In genomic region chr20:17610566-17611289, GRCh38 we compare ENCODE assay signal across 9 cellular contexts. TPM values are rescaled to one million over a fixed set of nuclear protein-coding genes. Genes with fewer than 3 reads are reported as not detected.
DNase-seq lines count a peak whose midpoint lies in the region; ATAC-seq, FAIRE-seq and TF ChIP-seq lines count a peak whose summit lies in the region.
"Had no signal": no experiment of that assay in that cellular context is flagged by ENCODE, and none has a peak within 500 bp of the region (broad histone marks: within the 10 kb centered on the region; RNA-seq: fewer than 3 reads in every experiment).

No MANE protein-coding gene starts in this region.

- POLR2A ChIA-PET in HepG2 (lab: Yijun Ruan, JAX) = interaction anchor here (1.2 kb wide), 2 partner anchors 41 to 72 kb away, joined by 3 read pairs; partner anchors contain the start of genes DSTN and RRBP1

- no peak for FAIRE-seq in HepG2 (lab: Jason Lieb, UNC)

- TF ChIP-seq EP300 in HepG2 (IDR thresholded peaks at IDR 0.05; ENCODE audit: low read depth in 2 of 2, low read length in 2 of 2) (no peak), HepG2 (CRISPR knock-in tag; IDR thresholded peaks at IDR 0.05; ENCODE audit: borderline replicate concordance) (no peak), stomach (IDR thresholded peaks at IDR 0.05) (no peak)

- H3K4me1 ChIP-seq in HepG2 (ENCODE audit: insufficient read depth, low read length) (peaks cover 28% of the 10 kb centered on the region), stomach (peaks cover 58 to 99% (median 80%) of the 10 kb centered on the region in 4 donors)

- H3K4me3 Mint-ChIP-seq in activated naive CD4-positive, alpha-beta T cell treated with anti-CD3 and anti-CD28 coated beads, Interleukin-2, amount 10 ng/mL, durations not matched to agents 7 days and 5 days = peak overlapping the region; percentile 63

- no peak for TF ChIP-seq RAD21 in HepG2 (CRISPR knock-in tag; IDR thresholded peaks at IDR 0.05)

- peaks cover 12% of the 10 kb centered on the region; the same call in 1 of the 2 replicates for H4K20me1 ChIP-seq in HepG2 (ENCODE audit: insufficient read depth, low read length)

- no peaks in the 10 kb centered on the region for H3K27me3 Mint-ChIP-seq in activated naive CD4-positive, alpha-beta T cell treated with anti-CD3 and anti-CD28 coated beads, Interleukin-2, amount 10 ng/mL, durations not matched to agents 7 days and 5 days

- peak; percentile 7 for ATAC-seq in SK-N-SH treated with all-trans-retinoic acid at 6 μM for 48 hours
- peak; percentile 2 for ATAC-seq in HepG2
- ATAC-seq in GM18870 (IDR thresholded peaks at IDR 0.05; ENCODE audit: unreplicated experiment) = no peak
- no peak for ATAC-seq in GM18861 (IDR thresholded peaks at IDR 0.05; ENCODE audit: unreplicated experiment)

- intact Hi-C loops in HepG2 (cut with micrococcal nuclease; ENCODE audit: unreplicated experiment) = no loop called here
- intact Hi-C loops in stomach (cut with DNase I; ENCODE audit: low total_unique reads) = no loop called here

- H3K36me3 Mint-ChIP-seq in activated naive CD4-positive, alpha-beta T cell treated with anti-CD3 and anti-CD28 coated beads, Interleukin-2, amount 10 ng/mL, durations not matched to agents 7 days and 5 days = peaks cover 24% of the 10 kb centered on the region

- no peaks in the 10 kb centered on the region for H3K27me3 ChIP-seq in HepG2 (ENCODE audit: control insufficient read depth in 1 of 2, insufficient read depth in 2 of 2, low read length in 2 of 2)
- H3K27me3 ChIP-seq in stomach = no peaks in the 10 kb centered on the region

- CTCF ChIA-PET in activated naive CD4-positive, alpha-beta T cell treated with anti-CD3 and anti-CD28 coated beads, Interleukin-2, amount 10 ng/mL, durations not matched to agents 7 days and 5 days (lab: Charles Lee) = interaction anchor here (0.7 to 2.2 kb wide), 10 partner anchors 20 to 285 kb away, joined by 3 to 11 read pairs (median 3); partner anchors contain the start of gene RRBP1
- CTCF ChIA-PET in HepG2 (lab: Yijun Ruan, JAX; ENCODE audit: low intra/inter-chr PET ratio, low total read pairs) = interaction anchor here (0.9 to 1.3 kb wide), 2 partner anchors 106 to 328 kb away, joined by 3 to 7 read pairs; no protein-coding TSS in a partner anchor

- H2AFZ ChIP-seq in HepG2 (ENCODE audit: low read length) = no peak overlapping the region

- no peak overlapping the region for H3K9ac ChIP-seq in HepG2 (ENCODE audit: insufficient read depth, low read depth, low read length)
- H3K9ac ChIP-seq: KMS-11 had no signal

- H3K27ac Mint-ChIP-seq in activated naive CD4-positive, alpha-beta T cell treated with anti-CD3 and anti-CD28 coated beads, Interleukin-2, amount 10 ng/mL, durations not matched to agents 7 days and 5 days = peak overlapping the region; percentile 92

- TF ChIP-seq POLR2A in HepG2 (IDR thresholded peaks at IDR 0.05; ENCODE audit: insufficient read depth in 1 of 2, low read depth in 2 of 2, low read length in 2 of 2) (peak; percentile 39 to 44; a peak in 3 of 4 replicates), stomach (IDR thresholded peaks at IDR 0.05) (no peak)

- no peaks in the 10 kb centered on the region for H3K79me2 ChIP-seq in HepG2 (ENCODE audit: insufficient read depth, low read length)

- BruUV-seq in HepG2 (replicated peaks; lab: Mats Ljungman, UMichigan) = no TSS peak

- H3K4me3 ChIP-seq in HepG2 (replicated peaks in 1 of 3; ENCODE audit: insufficient read depth in 1 of 3, low read depth in 2 of 3, low read length in 3 of 3) (no peak overlapping the region), stomach (no peak overlapping the region)

- H3K36me3 ChIP-seq in HepG2 (replicated peaks in 1 of 2; ENCODE audit: control insufficient read depth in 1 of 2, insufficient read depth in 2 of 2, low read length in 2 of 2) (peaks cover 11 to 21% of the 10 kb centered on the region in 2 experiments; a peak in 3 of 5 replicates), stomach (peaks cover 5 to 64% (median 58%) of the 10 kb centered on the region in 4 donors)

- H3K9me3 ChIP-seq in HepG2 (ENCODE audit: low read length) = no peaks in the 10 kb centered on the region
- H3K9me3 ChIP-seq in stomach = no peaks in the 10 kb centered on the region

- H3K9me3 Mint-ChIP-seq in activated naive CD4-positive, alpha-beta T cell treated with anti-CD3 and anti-CD28 coated beads, Interleukin-2, amount 10 ng/mL, durations not matched to agents 7 days and 5 days = no peaks in the 10 kb centered on the region

- peaks cover 45% of the 10 kb centered on the region for H3K4me1 Mint-ChIP-seq in activated naive CD4-positive, alpha-beta T cell treated with anti-CD3 and anti-CD28 coated beads, Interleukin-2, amount 10 ng/mL, durations not matched to agents 7 days and 5 days

- WGBS in HepG2 (ENCODE audit: low lambda C conversion rate) = 93% methylated on average over 18 of the region's 19 CpGs
- WGBS in stomach, 5 donors = 29 to 48% (median 34%) methylated on average over 15 to 19 of the region's 19 CpGs

- in situ Hi-C loops in HepG2 (cut with HindIII; ENCODE audit: extremely low pct_ligation_motif_present, low pct_unique_long_range_greater_than_20kb) (loop anchor here (5.0 kb wide), 1 partner anchor 73 kb away; no protein-coding TSS in a partner anchor), ACHN (cut with HindIII; ENCODE audit: low pct_ligation_motif_present, low pct_unique_long_range_greater_than_20kb, low sequenced_read_pairs) (no loop called here)

- DNase-seq in activated naive CD4-positive, alpha-beta T cell treated with anti-CD3 and anti-CD28 coated beads, Interleukin-2, amount 10 ng/mL, durations not matched to agents 7 days and 5 days = peak; percentile 88
- DNase-seq in HepG2 (ENCODE audit: low spot score) (no peak), stomach (peak; percentile 66), ACHN (no peak), NCI-H1694 treated with DMSO at 0.1 percent for 48 hours (lab: John Stamatoyannopoulos, UW) (no peak)

- H3K27ac ChIP-seq in HepG2 (ENCODE audit: extremely low read length, insufficient read depth, low read length) (no peak overlapping the region), stomach (peak overlapping the region; percentile 67 to 85 (median 83))
- H3K27ac ChIP-seq: KMS-11 had no signal

- H3K4me2 ChIP-seq in HepG2 (ENCODE audit: low read depth, low read length) = no peak overlapping the region
- H3K4me2 ChIP-seq: KMS-11 had no signal

- TF ChIP-seq CTCF in HepG2 (CRISPR knock-in tag; IDR thresholded peaks at IDR 0.05) (no peak), stomach (IDR thresholded peaks at IDR 0.05) (no peak)

TF ChIP-seq in SK-N-SH treated with all-trans-retinoic acid at 6 μM for 48 hours, 23 proteins besides CTCF, POLR2A, EP300 and RAD21 (continues in another document):
- TF ChIP-seq CSDC2 (CRISPR knock-in tag; IDR thresholded peaks at IDR 0.05) (no peak), ZFP3 (CRISPR knock-in tag; IDR thresholded peaks at IDR 0.05) (no peak), RARB (CRISPR knock-in tag; IDR thresholded peaks at IDR 0.05) (no peak)

TF ChIP-seq in HepG2, 621 proteins besides CTCF, POLR2A, EP300 and RAD21 (continues in another document):
- no peak for TF ChIP-seq PREB (CRISPR knock-in tag; IDR thresholded peaks at IDR 0.05)
- TF ChIP-seq ZNF7 (CRISPR knock-in tag; IDR thresholded peaks at IDR 0.05) = no peak
- no peak for TF ChIP-seq ZNF260 (CRISPR knock-in tag; IDR thresholded peaks at IDR 0.05; ENCODE audit: borderline replicate concordance, low read depth)

RNA-seq across cellular contexts. Expression of gene DSTN, which starts 40.9 kb away (rescaled TPM):
- total RNA-seq in HepG2 (2016; rRNA removed; fragmentation: Illumina TruSeq; extraction: Trizol) (106 and 164 TPM in 2 replicates), stomach (1,000 to 10,000 TPM in 1 of 5 donors, 100 to 1,000 TPM in 4; 334 to 1,254 (median 555) TPM)
- 28.2 and 36.3 TPM in 2 replicates for total RNA-seq in HepG2 (2016; cell fraction: cytosol; rRNA removed; fragmentation: Illumina TruSeq; extraction: Trizol; ENCODE audit: low read depth)
- 120 and 172 TPM in 2 replicates for total RNA-seq in HepG2 (2016; cell fraction: insoluble cytoplasmic fraction; rRNA removed; fragmentation: Illumina TruSeq; extraction: Trizol)
- 94.4 and 96.0 TPM in 2 replicates for total RNA-seq in HepG2 (2016; cell fraction: membrane; rRNA removed; fragmentation: Illumina TruSeq; extraction: Trizol)
- 46.1 and 50.0 TPM in 2 replicates for total RNA-seq in HepG2 (2016; cell fraction: nucleus; rRNA removed; fragmentation: Illumina TruSeq; extraction: Trizol)
- polyA plus RNA-seq in HepG2 (2011; rRNA removed) (21.8 and 27.6 TPM in 2 replicates), stomach (100 to 1,000 TPM; 464 to 624 (median 598) TPM)
- polyA plus RNA-seq in HepG2 (2011; cell fraction: cytosol; rRNA removed) = 11.0 and 20.0 TPM in 2 replicates
- 8.1 and 11.6 TPM in 2 replicates for polyA plus RNA-seq in HepG2 (2011; cell fraction: nucleus; rRNA removed)
- 74.6 and 95.1 TPM in 2 replicates for polyA plus RNA-seq in HepG2 (2012)
- polyA plus RNA-seq in HepG2 (2016; cell fraction: cytosol; fragmentation: Illumina TruSeq; extraction: Trizol; ENCODE audit: low read depth) = 77.0 and 95.4 TPM in 2 replicates
- 263 and 281 TPM in 2 replicates for polyA plus RNA-seq in HepG2 (2016; cell fraction: insoluble cytoplasmic fraction; fragmentation: Illumina TruSeq; extraction: Trizol; ENCODE audit: low read depth)
- 120 and 139 TPM in 2 replicates for polyA plus RNA-seq in HepG2 (2016; cell fraction: membrane; fragmentation: Illumina TruSeq; extraction: Trizol; ENCODE audit: low read depth)
- 108 and 109 TPM in 2 replicates for polyA plus RNA-seq in HepG2 (2016; cell fraction: nucleus; fragmentation: Illumina TruSeq; extraction: Trizol; ENCODE audit: insufficient read depth, low read depth)
- 1.3 and 4.9 TPM in 2 replicates for polyA minus RNA-seq in HepG2 (2011; rRNA and poly(A)+ RNA removed; ENCODE audit: low replicate concordance)
- 15.3 and 15.9 TPM in 2 replicates for polyA minus RNA-seq in HepG2 (2011; cell fraction: cytosol; rRNA and poly(A)+ RNA removed)
- 5.8 and 7.6 TPM in 2 replicates for polyA minus RNA-seq in HepG2 (2011; cell fraction: nucleus; rRNA and poly(A)+ RNA removed)

Comparison
In these comparisons a context has a peak if more than half of its experiments do, and no peak if none do; other contexts are left out.
1. ATAC-seq: peak in SK-N-SH treated with all-trans-retinoic acid at 6 μM for 48 hours (single experiment) and HepG2 (single experiment); none in GM18870 (single experiment) and GM18861 (single experiment).
2. DNase-seq: peak in activated naive CD4-positive, alpha-beta T cell treated with anti-CD3 and anti-CD28 coated beads, Interleukin-2, amount 10 ng/mL, durations not matched to agents 7 days and 5 days (single experiment) and stomach (single experiment); none in HepG2 (single experiment), ACHN (single experiment) and NCI-H1694 treated with DMSO at 0.1 percent for 48 hours (single experiment).
3. POLR2A ChIP-seq: peak in HepG2 (2 of 2); none in stomach (0 of 4).